ENCODE assay signal across 8 cellular contexts in the genomic region with DNA sequence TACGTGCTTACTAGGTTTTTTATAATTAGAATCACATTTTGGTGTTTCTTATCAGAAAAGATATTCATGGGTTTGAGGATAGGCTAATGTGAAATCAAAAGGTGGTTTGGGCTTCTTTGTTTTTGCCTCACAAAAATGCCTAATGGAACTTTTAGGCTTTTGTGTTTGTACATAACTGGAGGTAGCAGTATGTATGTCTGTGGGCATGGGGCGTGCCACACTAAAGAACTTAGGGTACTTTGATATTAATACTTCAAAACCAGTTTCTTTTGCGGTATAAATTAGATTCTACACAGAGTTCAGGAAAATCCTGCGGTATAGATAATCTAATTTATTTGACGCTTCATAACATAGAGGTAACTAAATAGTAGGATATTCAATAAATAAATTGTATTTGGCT. TPM values are rescaled to one million over a fixed set of nuclear protein-coding genes. Genes with fewer than 3 reads are reported as not detected.
DNase-seq lines count a peak whose midpoint lies in the region; ATAC-seq, FAIRE-seq and TF ChIP-seq lines count a peak whose summit lies in the region.

No MANE protein-coding gene starts in this region.

- peak overlapping the region; percentile 91 to 98 for H3K9ac ChIP-seq in mucosa of rectum (ENCODE audit: low read depth in 1 of 2, low read length in 2 of 2)

- no peaks in the 10 kb centered on the region for H3K36me3 ChIP-seq in right atrium auricular region
- no peaks in the 10 kb centered on the region for H3K36me3 ChIP-seq in bronchial epithelial cell (ENCODE audit: control insufficient read depth, insufficient read depth, low read length)
- no peaks in the 10 kb centered on the region for H3K36me3 ChIP-seq in mucosa of rectum (ENCODE audit: control insufficient read depth in 2 of 2, insufficient read depth in 2 of 2, low read length in 2 of 2)

- intact Hi-C loops in left cardiac atrium (cut with DNase I) = loop anchor here in 1 of 2 donors (5.0 to 10.0 kb wide), 2 partner anchors 101 to 213 kb away; no protein-coding TSS in a partner anchor

- H3K27ac ChIP-seq in right atrium auricular region = peak overlapping the region; percentile 93 to 95
- peak overlapping the region; percentile 96 to 97 for H3K27ac ChIP-seq in mucosa of rectum (ENCODE audit: low read depth in 2 of 2, low read length in 2 of 2)

- no peaks in the 10 kb centered on the region for H3K27me3 ChIP-seq in right atrium auricular region
- H3K27me3 ChIP-seq in bronchial epithelial cell (ENCODE audit: control insufficient read depth, insufficient read depth, low read length) = no peaks in the 10 kb centered on the region
- H3K27me3 ChIP-seq in mucosa of rectum (ENCODE audit: control insufficient read depth in 2 of 2, insufficient read depth in 2 of 2, low read length in 2 of 2) = no peaks in the 10 kb centered on the region

- H3K4me3 ChIP-seq in right atrium auricular region (peak overlapping the region; percentile 72 to 80), bronchial epithelial cell (ENCODE audit: low read depth, low read length) (peak overlapping the region; percentile 89), mucosa of rectum (ENCODE audit: low read length in 2 of 2) (peak overlapping the region; percentile 93 to 98)

- H3K9me3 ChIP-seq in right atrium auricular region (no peaks in the 10 kb centered on the region), mucosa of rectum (ENCODE audit: control insufficient read depth in 2 of 2, low read length in 2 of 2) (no peaks in the 10 kb centered on the region)

- H3K4me1 ChIP-seq in right atrium auricular region (peaks cover 0 to 35% of the 10 kb centered on the region in 2 donors), mucosa of rectum (ENCODE audit: control insufficient read depth in 2 of 2, insufficient read depth in 2 of 2, low read length in 2 of 2) (peaks cover 15 to 22% of the 10 kb centered on the region in 2 donors)

- TF ChIP-seq CTCF in right atrium auricular region (IDR thresholded peaks at IDR 0.05) = no peak
- no peak for TF ChIP-seq CTCF in bronchial epithelial cell (IDR thresholded peaks at IDR 0.05; ENCODE audit: insufficient read depth, low read length, severe bottlenecking)

- ATAC-seq in left cardiac atrium = no peak
- ATAC-seq in HG02938 (IDR thresholded peaks at IDR 0.05; ENCODE audit: unreplicated experiment) = no peak
- no peak for ATAC-seq in GM18868 (IDR thresholded peaks at IDR 0.05; ENCODE audit: unreplicated experiment)

- no peak for FAIRE-seq in bronchial epithelial cell (lab: Jason Lieb, UNC)

- DNase-seq in right atrium auricular region (ENCODE audit: low spot score) (no peak), left cardiac atrium (no peak), bronchial epithelial cell (ENCODE audit: low read depth) (no peak), DMS 273 (lab: John Stamatoyannopoulos, UW; ENCODE audit: unreplicated experiment) (no peak), kidney glomerular epithelial cell (lab: John Stamatoyannopoulos, UW) (no peak)

RNA-seq across cellular contexts. Expression of a gene that starts 1.9 kb away (rescaled TPM):
- total RNA-seq in right atrium auricular region = 1 to 10 TPM; 6.7 TPM
- total RNA-seq in left cardiac atrium = 10 to 100 TPM; 12.1 to 20.2 TPM
- 2.6 and 3.5 TPM in 2 replicates for total RNA-seq in bronchial epithelial cell
